ENCODE assay signal across 26 cellular contexts in genomic region chr12:86730233-86730632, GRCh38.
DNase-seq lines count a peak whose midpoint lies in the region; ATAC-seq and TF ChIP-seq lines count a peak whose summit lies in the region.
"Had no signal": no experiment of that assay in that cellular context is flagged by ENCODE, and none has a peak within 500 bp of the region (broad histone marks: within the 10 kb centered on the region; RNA-seq: fewer than 3 reads in every experiment).

No MANE protein-coding gene starts in this region.

- WGBS in GM23248 (ENCODE audit: low coverage in 1 of 2, low lambda C conversion rate in 2 of 2, missing lambda C conversion rate in 2 of 2), 2 experiments, result 79 to 95% methylated on average over 2 of the region's 2 CpGs
- WGBS in hepatocyte (ENCODE audit: low lambda C conversion rate, missing lambda C conversion rate), result 86% methylated on average over 2 of the region's 2 CpGs

- H4K20me1 ChIP-seq in GM23248 (ENCODE audit: insufficient read depth) (no peaks in the 10 kb centered on the region), hepatocyte (ENCODE audit: insufficient read depth, poor library complexity, severe bottlenecking) (no peaks in the 10 kb centered on the region)

- no peaks in the 10 kb centered on the region for H3K36me3 Mint-ChIP-seq in osteocyte (ENCODE audit: unreplicated experiment)
- H3K36me3 Mint-ChIP-seq: CD8-positive, alpha-beta T cell had no signal

- no peak for ATAC-seq in HG03442 (IDR thresholded peaks at IDR 0.05; ENCODE audit: unreplicated experiment)
- ATAC-seq: CD8-positive, alpha-beta T cell; K562; Panc1; SK-N-SH treated with all-trans-retinoic acid at 6 μM for 48 hours had no signal

- H3K27me3 ChIP-seq in GM23248 (replicated peaks; ENCODE audit: insufficient read depth) (no peaks in the 10 kb centered on the region), hepatocyte (no peaks in the 10 kb centered on the region)

- TF ChIP-seq CTCF in epithelial cell of esophagus (IDR thresholded peaks at IDR 0.05; ENCODE audit: insufficient read depth, low read depth, low read length, missing control alignments) (no peak), osteocyte (IDR thresholded peaks at IDR 0.05) (no peak), hepatocyte (IDR thresholded peaks at IDR 0.05; ENCODE audit: poor library complexity) (no peak)

- no peaks in the 10 kb centered on the region for H3K9me3 Mint-ChIP-seq in osteocyte (ENCODE audit: unreplicated experiment)
- H3K9me3 Mint-ChIP-seq: CD8-positive, alpha-beta T cell; HFFc6 had no signal

- no peak overlapping the region for H3K4me3 ChIP-seq in GM23248
- H3K4me3 ChIP-seq in epithelial cell of esophagus (ENCODE audit: low read length), result no peak overlapping the region
- H3K4me3 ChIP-seq in hepatocyte, result no peak overlapping the region
- H3K4me3 ChIP-seq: HAP-1, K562 had no signal

- H3K27ac ChIP-seq in GM23248 (no peak overlapping the region), hepatocyte (no peak overlapping the region)
- H3K27ac ChIP-seq: C4-2B had no signal

- H3K9me2 ChIP-seq in GM23248 (ENCODE audit: insufficient read depth), result no peaks in the 10 kb centered on the region
- no peaks in the 10 kb centered on the region for H3K9me2 ChIP-seq in hepatocyte (replicated peaks; ENCODE audit: insufficient read depth)

- H3F3A ChIP-seq in GM23248 (ENCODE audit: insufficient read depth), result no peaks in the 10 kb centered on the region

- H3K9ac ChIP-seq in GM23248, result no peak overlapping the region

- peak overlapping the region; percentile 38 for H3K27ac Mint-ChIP-seq in osteocyte (ENCODE audit: unreplicated experiment)
- H3K27ac Mint-ChIP-seq: B cell; CD8-positive, alpha-beta T cell; HFFc6 had no signal

- DNase-seq in DMS53 (lab: John Stamatoyannopoulos, UW), result peak; percentile 68
- no peak for DNase-seq in GM23248
- peak; percentile 57 for DNase-seq in epithelial cell of esophagus (ENCODE audit: low read depth)
- no peak for DNase-seq in osteocyte (ENCODE audit: extremely low spot score, unreplicated experiment)
- DNase-seq in NCI-H524 (lab: John Stamatoyannopoulos, UW), result no peak
- DNase-seq in hepatocyte (ENCODE audit: low spot score), result no peak
- DNase-seq: Caco-2; CD8-positive, alpha-beta T cell; DMS79 treated with DMSO at 0.1 percent for 48 hours; GF-D8; GOT3; HFFc6; Kasumi-1; MV-4-11; NCI-H1694; NCI-H2029 treated with DMSO at 0.1 percent for 48 hours; NCI-H2171 treated with DMSO at 0.1 percent for 48 hours; NCI-H524 treated with DMSO at 0.1 percent for 48 hours; NCI-H82 had no signal

- H3K4me1 ChIP-seq in GM23248 (ENCODE audit: insufficient read depth) (peaks cover 9% of the 10 kb centered on the region), hepatocyte (ENCODE audit: insufficient read depth) (peaks cover 7% of the 10 kb centered on the region)
- H3K4me1 ChIP-seq: Caco-2, HAP-1 had no signal

- no peaks in the 10 kb centered on the region for H3K27me3 Mint-ChIP-seq in osteocyte (ENCODE audit: unreplicated experiment)
- H3K27me3 Mint-ChIP-seq: B cell had no signal

- H3K79me2 ChIP-seq in GM23248 (ENCODE audit: insufficient read depth) (no peaks in the 10 kb centered on the region), hepatocyte (no peaks in the 10 kb centered on the region)

- in situ Hi-C loops in GM23248 (cut with MboI), result no loop called here

- H2AFZ ChIP-seq in GM23248 (peak overlapping the region; percentile 19; the same call in 1 of the 2 replicates), hepatocyte (no peak overlapping the region)

- no peak overlapping the region for H3K4me2 ChIP-seq in GM23248 (ENCODE audit: unreplicated experiment)
- H3K4me2 ChIP-seq in hepatocyte, result no peak overlapping the region

- H3K9me3 ChIP-seq in GM23248 (ENCODE audit: low read depth) (no peaks in the 10 kb centered on the region), hepatocyte (ENCODE audit: low read depth) (no peaks in the 10 kb centered on the region)
- H3K9me3 ChIP-seq: Caco-2, HAP-1 had no signal

- no peaks in the 10 kb centered on the region for H3K36me3 ChIP-seq in GM23248 (ENCODE audit: low read depth)
- H3K36me3 ChIP-seq in hepatocyte (replicated peaks; ENCODE audit: insufficient read depth, low read depth), result no peaks in the 10 kb centered on the region
- H3K36me3 ChIP-seq: HAP-1 had no signal

- H3K4me1 Mint-ChIP-seq in osteocyte (ENCODE audit: unreplicated experiment), result peaks cover 43% of the 10 kb centered on the region
- H3K4me1 Mint-ChIP-seq: B cell had no signal

- H3K4me3 Mint-ChIP-seq in osteocyte (ENCODE audit: unreplicated experiment), result no peak overlapping the region
- H3K4me3 Mint-ChIP-seq: B cell; CD8-positive, alpha-beta T cell; HFFc6 had no signal

Comparison
In these comparisons a context has a peak if more than half of its experiments do, and no peak if none do; other contexts are left out.
1. DNase-seq: peak in DMS53 (single experiment) and epithelial cell of esophagus (single experiment); none in GM23248 (single experiment), osteocyte (single experiment), NCI-H524 (0 of 2) and hepatocyte (single experiment).